Comparison of ENCODE assay signal across 1 cellular context in the genomic region with DNA sequence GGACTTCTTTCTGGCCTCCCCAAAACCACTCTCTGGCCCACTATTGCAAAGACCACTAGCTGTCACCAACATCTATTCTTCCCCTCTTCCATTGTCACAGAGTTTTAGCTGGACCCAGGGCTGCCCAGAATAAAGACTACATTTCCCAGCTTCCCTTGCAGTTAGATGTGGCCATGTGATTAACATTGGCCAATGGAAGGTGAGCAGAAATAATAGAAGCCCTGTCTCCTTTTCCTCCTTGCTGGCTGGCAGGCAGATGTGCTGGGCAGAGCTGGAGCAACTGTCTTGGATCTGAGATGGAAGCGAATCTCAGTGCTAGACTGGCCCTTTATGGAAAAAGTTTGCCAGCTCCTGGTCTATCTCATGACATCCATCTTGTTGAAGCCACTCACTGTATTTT.
TF ChIP-seq lines count a peak whose summit lies in the region.

No MANE protein-coding gene starts in this region.

TF ChIP-seq in SK-N-SH treated with all-trans-retinoic acid at 6 μM for 48 hours, 23 proteins besides CTCF, POLR2A, EP300 and RAD21 (continued from another document):
- TF ChIP-seq, protein P1, sequence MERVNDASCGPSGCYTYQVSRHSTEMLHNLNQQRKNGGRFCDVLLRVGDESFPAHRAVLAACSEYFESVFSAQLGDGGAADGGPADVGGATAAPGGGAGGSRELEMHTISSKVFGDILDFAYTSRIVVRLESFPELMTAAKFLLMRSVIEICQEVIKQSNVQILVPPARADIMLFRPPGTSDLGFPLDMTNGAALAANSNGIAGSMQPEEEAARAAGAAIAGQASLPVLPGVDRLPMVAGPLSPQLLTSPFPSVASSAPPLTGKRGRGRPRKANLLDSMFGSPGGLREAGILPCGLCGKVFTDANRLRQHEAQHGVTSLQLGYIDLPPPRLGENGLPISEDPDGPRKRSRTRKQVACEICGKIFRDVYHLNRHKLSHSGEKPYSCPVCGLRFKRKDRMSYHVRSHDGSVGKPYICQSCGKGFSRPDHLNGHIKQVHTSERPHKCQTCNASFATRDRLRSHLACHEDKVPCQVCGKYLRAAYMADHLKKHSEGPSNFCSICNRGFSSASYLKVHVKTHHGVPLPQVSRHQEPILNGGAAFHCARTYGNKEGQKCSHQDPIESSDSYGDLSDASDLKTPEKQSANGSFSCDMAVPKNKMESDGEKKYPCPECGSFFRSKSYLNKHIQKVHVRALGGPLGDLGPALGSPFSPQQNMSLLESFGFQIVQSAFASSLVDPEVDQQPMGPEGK (CRISPR knock-in tag; IDR thresholded peaks at IDR 0.05; ENCODE audit: borderline replicate concordance) = no peak
- TF ChIP-seq CSDC2 (CRISPR knock-in tag; IDR thresholded peaks at IDR 0.05) (no peak), ISL1 (CRISPR knock-in tag; IDR thresholded peaks at IDR 0.05) (no peak), OSR1 (CRISPR knock-in tag; IDR thresholded peaks at IDR 0.05) (no peak)
- TF ChIP-seq, protein P2, sequence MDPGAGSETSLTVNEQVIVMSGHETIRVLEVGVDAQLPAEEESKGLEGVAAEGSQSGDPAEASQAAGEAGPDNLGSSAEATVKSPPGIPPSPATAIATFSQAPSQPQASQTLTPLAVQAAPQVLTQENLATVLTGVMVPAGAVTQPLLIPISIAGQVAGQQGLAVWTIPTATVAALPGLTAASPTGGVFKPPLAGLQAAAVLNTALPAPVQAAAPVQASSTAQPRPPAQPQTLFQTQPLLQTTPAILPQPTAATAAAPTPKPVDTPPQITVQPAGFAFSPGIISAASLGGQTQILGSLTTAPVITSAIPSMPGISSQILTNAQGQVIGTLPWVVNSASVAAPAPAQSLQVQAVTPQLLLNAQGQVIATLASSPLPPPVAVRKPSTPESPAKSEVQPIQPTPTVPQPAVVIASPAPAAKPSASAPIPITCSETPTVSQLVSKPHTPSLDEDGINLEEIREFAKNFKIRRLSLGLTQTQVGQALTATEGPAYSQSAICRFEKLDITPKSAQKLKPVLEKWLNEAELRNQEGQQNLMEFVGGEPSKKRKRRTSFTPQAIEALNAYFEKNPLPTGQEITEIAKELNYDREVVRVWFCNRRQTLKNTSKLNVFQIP (CRISPR knock-in tag; IDR thresholded peaks at IDR 0.05; ENCODE audit: borderline replicate concordance, low read depth) = no peak
